14 cellular contexts compared by ENCODE assay signal in the genomic region with DNA sequence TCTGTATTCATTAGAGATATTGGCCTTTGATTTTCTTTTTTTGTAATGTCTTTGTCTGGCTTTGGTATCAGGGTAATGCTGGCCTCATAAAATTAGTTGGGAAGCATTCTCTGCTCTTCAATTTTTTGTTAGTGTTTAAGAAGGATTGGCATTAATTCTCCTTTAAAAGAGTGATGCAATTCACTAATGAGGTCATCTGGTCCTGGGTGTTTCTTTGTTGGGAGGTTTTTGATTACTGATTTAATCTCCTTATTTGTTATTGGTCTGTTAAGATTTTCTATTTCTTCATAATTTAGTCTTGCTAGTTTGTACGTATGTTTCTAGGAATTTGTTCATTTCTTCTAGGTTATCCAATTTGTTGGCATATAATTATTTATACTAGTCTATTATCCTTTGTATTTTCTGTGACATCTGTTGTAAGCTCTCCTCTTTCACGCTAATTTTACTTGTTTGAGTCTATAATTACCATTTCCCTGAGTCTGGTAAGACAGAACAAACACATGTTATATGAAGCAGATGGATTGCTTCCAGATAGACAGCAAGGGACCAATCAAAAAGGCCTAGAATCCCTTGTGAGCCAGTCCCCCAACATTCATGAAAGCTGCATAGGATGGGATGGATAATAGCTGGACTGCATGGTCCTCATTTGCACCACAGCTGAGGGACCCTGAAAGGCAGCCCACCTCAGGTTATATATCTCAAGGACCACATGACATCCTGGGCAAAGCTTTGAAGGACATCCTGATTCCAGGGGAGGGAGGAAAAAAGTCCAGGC. TPM values are rescaled to one million over a fixed set of nuclear protein-coding genes. Genes with fewer than 3 reads are reported as not detected.
DNase-seq lines count a peak whose midpoint lies in the region; ATAC-seq and TF ChIP-seq lines count a peak whose summit lies in the region.
"Had no signal": no experiment of that assay in that cellular context is flagged by ENCODE, and none has a peak within 500 bp of the region (broad histone marks: within the 10 kb centered on the region; RNA-seq: fewer than 3 reads in every experiment).

No MANE protein-coding gene starts in this region.

- in situ Hi-C loops in GM13976 (cut with MboI; ENCODE audit: low sequenced_read_pairs, unreplicated experiment): no loop called here

- H3K4me1 Mint-ChIP-seq in endodermal cell: peaks cover 3% of the 10 kb centered on the region
- H3K4me1 Mint-ChIP-seq: T-helper 17 cell had no signal

- H3K36me3 Mint-ChIP-seq in endodermal cell (ENCODE audit: low read depth): no peaks in the 10 kb centered on the region

- H3K4me3 Mint-ChIP-seq in endodermal cell: no peak overlapping the region
- H3K4me3 Mint-ChIP-seq: T-helper 17 cell had no signal

- H3K9me3 ChIP-seq in endodermal cell (ENCODE audit: control insufficient read depth, low read length): no peaks in the 10 kb centered on the region

- no peak for ATAC-seq in activated CD4-positive, CD25-positive, alpha-beta regulatory T cell treated with anti-CD3 and anti-CD28 coated beads, Interleukin-2, amount 50 U/mL, for 24 hours
- ATAC-seq: T-helper 17 cell had no signal

- WGBS in endodermal cell (ENCODE audit: insufficient coverage in 1 of 2, insufficient read length in 1 of 2), 2 experiments: 90% methylated on average over 1 of the region's 2 CpGs; no CpG with 5 or more reads in 1 of the 2 experiments

- H3K9me3 Mint-ChIP-seq in endodermal cell: peaks cover 2% of the 10 kb centered on the region

- H3K27me3 Mint-ChIP-seq in endodermal cell (ENCODE audit: insufficient read depth): no peaks in the 10 kb centered on the region
- H3K27me3 Mint-ChIP-seq: T-helper 17 cell had no signal

- H3K4me1 ChIP-seq in endodermal cell (ENCODE audit: control insufficient read depth, insufficient read depth, low read length): no peaks in the 10 kb centered on the region

- peak overlapping the region; percentile 39 for H3K27ac ChIP-seq in endodermal cell (ENCODE audit: low read depth, low read length)

- H3K27ac Mint-ChIP-seq in endodermal cell: no peak overlapping the region
- H3K27ac Mint-ChIP-seq: T-helper 17 cell had no signal

- no peak overlapping the region for H3K9ac ChIP-seq in endodermal cell (ENCODE audit: extremely low read depth, low read length, poor library complexity, severe bottlenecking)

- H3K27me3 ChIP-seq in endodermal cell (ENCODE audit: control insufficient read depth, insufficient read depth, low read length, poor library complexity, severe bottlenecking): no peaks in the 10 kb centered on the region

- H3K4me3 ChIP-seq in endodermal cell (ENCODE audit: low read length): no peak overlapping the region

- TF ChIP-seq CTCF in endodermal cell (conservative IDR thresholded peaks at IDR 0.05) (no peak), GM13976 (IDR thresholded peaks at IDR 0.05; ENCODE audit: borderline replicate concordance, control extremely low read depth, extremely low read depth, insufficient read depth, missing control alignments) (no peak)

- DNase-seq in NCI-H1436 (lab: John Stamatoyannopoulos, UW) (peak; percentile 28), NCI-H1436 treated with DMSO at 0.1 percent for 48 hours (lab: John Stamatoyannopoulos, UW) (no peak), NCI-H1105 treated with DMSO at 0.1 percent for 48 hours (lab: John Stamatoyannopoulos, UW) (peak; percentile 15), NCI-H446 treated with DMSO at 0.1 percent for 48 hours (lab: John Stamatoyannopoulos, UW) (peak; percentile 4), endodermal cell (no peak), GM13976 (ENCODE audit: low spot score) (no peak)
- no peak for DNase-seq in stimulated activated CD4-positive, alpha-beta T cell treated with anti-CD3 and anti-CD28 coated beads, Interleukin-4, amount 100 ng/mL, for 24 hours
- DNase-seq: 8988T, C1 segment of cervical spinal cord, HCEC 1CT, KBM-7, SHP77 treated with DMSO at 0.1 percent for 48 hours, T-helper 17 cell had no signal

- H3K36me3 ChIP-seq in endodermal cell (ENCODE audit: control insufficient read depth, insufficient read depth, low read length): no peaks in the 10 kb centered on the region

RNA-seq across cellular contexts. Expression of gene MTPAP, which starts 54.4 kb away (rescaled TPM):
- total RNA-seq in endodermal cell: 10 to 100 TPM; 33.6 to 36.6 TPM
- polyA plus RNA-seq in endodermal cell (2013, experiment 1 of 2): 23.0 TPM
- 19.7 TPM for polyA plus RNA-seq in endodermal cell (2013, experiment 2 of 2)

Comparison
In these comparisons a context has a peak if more than half of its experiments do, and no peak if none do; other contexts are left out.
1. DNase-seq: peak in NCI-H1436 (single experiment), NCI-H1105 treated with DMSO at 0.1 percent for 48 hours (single experiment) and NCI-H446 treated with DMSO at 0.1 percent for 48 hours (single experiment); none in NCI-H1436 treated with DMSO at 0.1 percent for 48 hours (single experiment), endodermal cell (single experiment), GM13976 (single experiment) and stimulated activated CD4-positive, alpha-beta T cell treated with anti-CD3 and anti-CD28 coated beads, Interleukin-4, amount 100 ng/mL, for 24 hours (single experiment).